22 cellular contexts compared by ENCODE assay signal in genomic region chr3:129415830-129416229, GRCh38. TPM values are rescaled to one million over a fixed set of nuclear protein-coding genes. Genes with fewer than 3 reads are reported as not detected.
"Had no signal": no experiment of that assay in that cellular context is flagged by ENCODE, and none has a peak within 500 bp of the region (broad histone marks: within the 10 kb centered on the region; RNA-seq: fewer than 3 reads in every experiment).

No MANE protein-coding gene starts in this region.

- DNase-seq: Kasumi-1, MM.1S, NCI-H1092 treated with DMSO at 0.1 percent for 48 hours, NCI-H1436, NCI-H187, NCI-H2029, NCI-H2081 treated with DMSO at 0.1 percent for 48 hours, NCI-H2171, NCI-H226, NCI-H446, NCI-H510A, NCI-H524 treated with DMSO at 0.1 percent for 48 hours, NCI-H69, NCI-H774, RPMI8226, SHP77, SK-N-SH had no signal

- H3K9ac ChIP-seq: KMS-11, SK-N-SH had no signal

- H3K27ac ChIP-seq: HL-60, KMS-11 had no signal

- H3K9me3 ChIP-seq: SK-N-SH had no signal

- H3K36me3 Mint-ChIP-seq: IgD-negative memory B cell had no signal

- H3K4me3 ChIP-seq: K562 had no signal

- H3K27me3 Mint-ChIP-seq: IgD-negative memory B cell had no signal

- H3K4me3 Mint-ChIP-seq: IgD-negative memory B cell had no signal

- H3K9me3 Mint-ChIP-seq: IgD-negative memory B cell had no signal

- ATAC-seq: K562 had no signal

RNA-seq across cellular contexts. Expression of gene EFCAB12, which starts 12.6 kb away (rescaled TPM):
- total RNA-seq: M059J had no signal
